Comparison of ENCODE assay signal across 9 cellular contexts in genomic region chr7:151123485-151124204, GRCh38. TPM values are rescaled to one million over a fixed set of nuclear protein-coding genes. Genes with fewer than 3 reads are reported as not detected.
A peak's percentile ranks its signal among the peaks of the same experiment; 100 is the strongest.
DNase-seq lines count a peak whose midpoint lies in the region; ATAC-seq and TF ChIP-seq lines count a peak whose summit lies in the region.
"Had no signal": no experiment of that assay in that cellular context is flagged by ENCODE, and none has a peak within 500 bp of the region (broad histone marks: within the 10 kb centered on the region; RNA-seq: fewer than 3 reads in every experiment).

No MANE protein-coding gene starts in this region.

- no peaks in the 10 kb centered on the region for H3K79me2 ChIP-seq in KMS-11 (ENCODE audit: insufficient read depth, low read depth)

- H3K27ac Mint-ChIP-seq in activated T-cell treated with anti-CD3 and anti-CD28 coated beads, Interleukin-2, amount 50 U/mL, for 72 hours, result no peak overlapping the region
- H3K27ac Mint-ChIP-seq: dendritic cell treated with granulocyte-macrophage colony-stimulating factor and Interleukin-4, amounts not matched to agents 40 ng/mL and 50 ng/mL, for 4 days had no signal

- H3K4me1 ChIP-seq in KMS-11 (ENCODE audit: low read depth, poor library complexity, severe bottlenecking), result no peaks in the 10 kb centered on the region
- H3K4me1 ChIP-seq in Peyer's patch, result peaks cover 0 to 23% (median 0%) of the 10 kb centered on the region in 4 donors
- H3K4me1 ChIP-seq in neutrophil (ENCODE audit: control insufficient read depth in 1 of 2, insufficient read depth in 1 of 2, low read depth in 1 of 2, low read length in 1 of 2), result no peaks in the 10 kb centered on the region

- no peaks in the 10 kb centered on the region for H3K27me3 Mint-ChIP-seq in activated T-cell treated with anti-CD3 and anti-CD28 coated beads, Interleukin-2, amount 50 U/mL, for 72 hours (ENCODE audit: low read depth)
- H3K27me3 Mint-ChIP-seq: dendritic cell treated with granulocyte-macrophage colony-stimulating factor and Interleukin-4, amounts not matched to agents 40 ng/mL and 50 ng/mL, for 4 days had no signal

- H3K4me3 ChIP-seq in KMS-11 (IDR thresholded peaks at IDR 0.05; ENCODE audit: insufficient read depth, low read depth, low read length) (no peak overlapping the region), Peyer's patch (no peak overlapping the region), neutrophil (ENCODE audit: low read depth in 1 of 2, low read length in 1 of 2) (no peak overlapping the region)

- no peak overlapping the region for H3K4me3 Mint-ChIP-seq in activated T-cell treated with anti-CD3 and anti-CD28 coated beads, Interleukin-2, amount 50 U/mL, for 72 hours
- H3K4me3 Mint-ChIP-seq: dendritic cell treated with granulocyte-macrophage colony-stimulating factor and Interleukin-4, amounts not matched to agents 40 ng/mL and 50 ng/mL, for 4 days had no signal

- H3K27me3 ChIP-seq in KMS-11 (ENCODE audit: insufficient read depth, low read depth), result no peaks in the 10 kb centered on the region
- H3K27me3 ChIP-seq in Peyer's patch, result no peaks in the 10 kb centered on the region
- H3K27me3 ChIP-seq in neutrophil, result no peaks in the 10 kb centered on the region

- H3K9me3 ChIP-seq in Peyer's patch (no peaks in the 10 kb centered on the region), neutrophil (no peaks in the 10 kb centered on the region)

- TF ChIP-seq CTCF in KMS-11 (conservative IDR thresholded peaks at IDR 0.05; ENCODE audit: low read depth, low read length) (peak; percentile 98), Peyer's patch (IDR thresholded peaks at IDR 0.05) (peak; percentile 81 to 98 (median 97)), neutrophil (IDR thresholded peaks at IDR 0.05) (peak; percentile 84)

- H2AFZ ChIP-seq in KMS-11 (ENCODE audit: low read depth), result no peak overlapping the region

- H3K27ac ChIP-seq in KMS-11, result no peak overlapping the region
- no peak overlapping the region for H3K27ac ChIP-seq in Peyer's patch
- no peak overlapping the region for H3K27ac ChIP-seq in neutrophil

- ATAC-seq in GM21723 (IDR thresholded peaks at IDR 0.05; ENCODE audit: unreplicated experiment), result peak; percentile 90
- peak; percentile 92 to 93 for ATAC-seq in activated T-cell treated with anti-CD3 and anti-CD28 coated beads, Interleukin-2, amount 50 U/mL, for 72 hours (replicated peaks in 1 of 2)

- H3K4me2 ChIP-seq in KMS-11, result no peak overlapping the region

- DNase-seq in DMS114 treated with DMSO at 0.1 percent for 48 hours (lab: John Stamatoyannopoulos, UW; ENCODE audit: unreplicated experiment) (peak; percentile 70), Peyer's patch (peak; percentile 67 to 90 (median 88)), fibroblast of peridontal ligament (ENCODE audit: extremely low read depth) (peak; percentile 77), superior temporal gyrus (ENCODE audit: extremely low spot score) (peak; percentile 93)
- peak; percentile 83 to 84 for DNase-seq in activated T-cell treated with anti-CD3 and anti-CD28 coated beads, Interleukin-2, amount 50 U/mL, for 72 hours

- H3K9me3 Mint-ChIP-seq in activated T-cell treated with anti-CD3 and anti-CD28 coated beads, Interleukin-2, amount 50 U/mL, for 72 hours, result no peaks in the 10 kb centered on the region
- H3K9me3 Mint-ChIP-seq: dendritic cell treated with granulocyte-macrophage colony-stimulating factor and Interleukin-4, amounts not matched to agents 40 ng/mL and 50 ng/mL, for 4 days had no signal

- H3K36me3 ChIP-seq in KMS-11 (ENCODE audit: insufficient read depth) (peaks cover 11% of the 10 kb centered on the region; the same call in 1 of the 2 replicates), Peyer's patch (peaks cover 0 to 62% (median 0%) of the 10 kb centered on the region in 3 donors), neutrophil (peaks cover 3% of the 10 kb centered on the region)

- peaks cover 0 to 2% of the 10 kb centered on the region in 2 donors for H3K36me3 Mint-ChIP-seq in activated T-cell treated with anti-CD3 and anti-CD28 coated beads, Interleukin-2, amount 50 U/mL, for 72 hours (ENCODE audit: insufficient read depth in 2 of 2)

- H3K4me1 Mint-ChIP-seq in activated T-cell treated with anti-CD3 and anti-CD28 coated beads, Interleukin-2, amount 50 U/mL, for 72 hours (ENCODE audit: low read depth), result peaks cover 7% of the 10 kb centered on the region

- H4K20me1 ChIP-seq in KMS-11 (ENCODE audit: insufficient read depth), result no peaks in the 10 kb centered on the region

- no peak for TF ChIP-seq POLR2A in Peyer's patch (IDR thresholded peaks at IDR 0.05)

- no peak overlapping the region for H3K9ac ChIP-seq in KMS-11

RNA-seq across cellular contexts. Expression of gene AGAP3, which starts 37.4 kb away (rescaled TPM):
- 100 to 1,000 TPM in 2 of 4 donors, 10 to 100 TPM in 2; 91.6 to 123 (median 101) TPM for total RNA-seq in Peyer's patch
- total RNA-seq in activated T-cell treated with anti-CD3 and anti-CD28 coated beads, Interleukin-2, amount 50 U/mL, for 72 hours, result 10 to 100 TPM; 26.9 to 28.4 TPM

RNA-seq across cellular contexts. Expression of gene TMUB1, which starts 40.4 kb away (rescaled TPM):
- 100 to 1,000 TPM in 2 of 4 donors, 10 to 100 TPM in 2; 38.0 to 113 (median 100) TPM for total RNA-seq in Peyer's patch
- 10 to 100 TPM; 67.3 to 68.5 TPM for total RNA-seq in activated T-cell treated with anti-CD3 and anti-CD28 coated beads, Interleukin-2, amount 50 U/mL, for 72 hours

RNA-seq across cellular contexts. Expression of gene FASTK, which starts 43.0 kb away (rescaled TPM):
- total RNA-seq in Peyer's patch, result 100 to 1,000 TPM in 3 of 4 donors, 10 to 100 TPM in 1; 99.0 to 239 (median 158) TPM
- total RNA-seq in activated T-cell treated with anti-CD3 and anti-CD28 coated beads, Interleukin-2, amount 50 U/mL, for 72 hours, result 10 to 100 TPM; 55.4 to 59.8 TPM

RNA-seq across cellular contexts. Expression of gene GBX1, which starts 43.8 kb away (rescaled TPM):
- total RNA-seq in Peyer's patch, result not detected
- not detected for total RNA-seq in activated T-cell treated with anti-CD3 and anti-CD28 coated beads, Interleukin-2, amount 50 U/mL, for 72 hours
